Comparison of ENCODE assay signal across 9 cellular contexts in genomic region chr4:98203406-98204235, GRCh38. TPM values are rescaled to one million over a fixed set of nuclear protein-coding genes. Genes with fewer than 3 reads are reported as not detected.
DNase-seq lines count a peak whose midpoint lies in the region; ATAC-seq and TF ChIP-seq lines count a peak whose summit lies in the region.
"Had no signal": no experiment of that assay in that cellular context is flagged by ENCODE, and none has a peak within 500 bp of the region (broad histone marks: within the 10 kb centered on the region; RNA-seq: fewer than 3 reads in every experiment).

No MANE protein-coding gene starts in this region.

- H3K27ac Mint-ChIP-seq in activated T-cell treated with anti-CD3 and anti-CD28 coated beads, Interleukin-2, amount 50 U/mL, for 72 hours, result peak overlapping the region; percentile 71

- H3K27me3 Mint-ChIP-seq in activated T-cell treated with anti-CD3 and anti-CD28 coated beads, Interleukin-2, amount 50 U/mL, for 72 hours (ENCODE audit: low read depth), result no peaks in the 10 kb centered on the region

- ATAC-seq in GM18502 (IDR thresholded peaks at IDR 0.05; ENCODE audit: poor library complexity, unreplicated experiment) (peak; percentile 89), GM21390 (IDR thresholded peaks at IDR 0.05; ENCODE audit: unreplicated experiment) (peak; percentile 78), HG03439 (IDR thresholded peaks at IDR 0.05; ENCODE audit: unreplicated experiment) (peak; percentile 87), right lobe of liver (no peak)
- ATAC-seq in activated T-cell treated with anti-CD3 and anti-CD28 coated beads, Interleukin-2, amount 50 U/mL, for 72 hours (replicated peaks in 1 of 2), result peak; percentile 29 to 70

- H3K9me3 ChIP-seq in right lobe of liver, result no peaks in the 10 kb centered on the region
- H3K9me3 ChIP-seq: SJSA1 had no signal

- no peak overlapping the region for H3K27ac ChIP-seq in right lobe of liver
- H3K27ac ChIP-seq: SJSA1 had no signal

- intact Hi-C loops in right lobe of liver (cut with DNase I), result no loop called here

- TF ChIP-seq POLR2A in erythroblast (IDR thresholded peaks at IDR 0.05; ENCODE audit: low read length) (no peak), right lobe of liver (IDR thresholded peaks at IDR 0.05) (no peak)

- 66% methylated on average over 8 of the region's 8 CpGs for WGBS in right lobe of liver (ENCODE audit: insufficient coverage, low coverage, low lambda C conversion rate, missing lambda C conversion rate)

- no peaks in the 10 kb centered on the region for H3K4me1 ChIP-seq in right lobe of liver
- H3K4me1 ChIP-seq: SJSA1 had no signal

- peak overlapping the region; percentile 23 to 73 for H3K4me3 Mint-ChIP-seq in activated T-cell treated with anti-CD3 and anti-CD28 coated beads, Interleukin-2, amount 50 U/mL, for 72 hours

- TF ChIP-seq CTCF in right lobe of liver (IDR thresholded peaks at IDR 0.05), result no peak

- no peak for DNase-seq in activated T-cell treated with anti-CD3 and anti-CD28 coated beads, Interleukin-2, amount 50 U/mL, for 72 hours
- DNase-seq in NCI-H774 (lab: John Stamatoyannopoulos, UW) (no peak), erythroblast (lab: John Stamatoyannopoulos, UW) (no peak), SK-N-DZ (ENCODE audit: low spot score) (no peak), right lobe of liver (no peak)

- peaks cover 5 to 6% of the 10 kb centered on the region in 2 donors for H3K9me3 Mint-ChIP-seq in activated T-cell treated with anti-CD3 and anti-CD28 coated beads, Interleukin-2, amount 50 U/mL, for 72 hours

- no peaks in the 10 kb centered on the region for H3K27me3 ChIP-seq in right lobe of liver
- H3K27me3 ChIP-seq: SJSA1 had no signal

- H3K4me1 Mint-ChIP-seq in activated T-cell treated with anti-CD3 and anti-CD28 coated beads, Interleukin-2, amount 50 U/mL, for 72 hours (ENCODE audit: low read depth), result no peaks in the 10 kb centered on the region

- H3K36me3 Mint-ChIP-seq in activated T-cell treated with anti-CD3 and anti-CD28 coated beads, Interleukin-2, amount 50 U/mL, for 72 hours (ENCODE audit: insufficient read depth in 2 of 2), result peaks cover 0 to 3% of the 10 kb centered on the region in 2 donors

- no peaks in the 10 kb centered on the region for H3K36me3 ChIP-seq in right lobe of liver
- H3K36me3 ChIP-seq: SJSA1 had no signal

- H3K4me3 ChIP-seq in right lobe of liver, result no peak overlapping the region
- H3K4me3 ChIP-seq: SJSA1 had no signal

RNA-seq across cellular contexts. Expression of gene RAP1GDS1, which starts 57.6 kb away (rescaled TPM):
- 10 to 100 TPM; 47.2 to 54.6 TPM for total RNA-seq in activated T-cell treated with anti-CD3 and anti-CD28 coated beads, Interleukin-2, amount 50 U/mL, for 72 hours
- 55.4 and 63.2 TPM in 2 replicates for polyA plus RNA-seq in SK-N-DZ (2014; cell fraction: cytosol; rRNA removed)
- 21.2 and 30.4 TPM in 2 replicates for polyA plus RNA-seq in SK-N-DZ (2014; cell fraction: nucleus; rRNA removed)
- total RNA-seq in right lobe of liver, result 10 to 100 TPM; 17.4 to 29.8 (median 20.9) TPM

Comparison
In these comparisons a context has a peak if more than half of its experiments do, and no peak if none do; other contexts are left out.
1. ATAC-seq: peak in GM18502 (single experiment), GM21390 (single experiment), HG03439 (single experiment) and activated T-cell treated with anti-CD3 and anti-CD28 coated beads, Interleukin-2, amount 50 U/mL, for 72 hours (2 of 2); none in right lobe of liver (0 of 4).